12 cellular contexts compared by ENCODE assay signal in the genomic region with DNA sequence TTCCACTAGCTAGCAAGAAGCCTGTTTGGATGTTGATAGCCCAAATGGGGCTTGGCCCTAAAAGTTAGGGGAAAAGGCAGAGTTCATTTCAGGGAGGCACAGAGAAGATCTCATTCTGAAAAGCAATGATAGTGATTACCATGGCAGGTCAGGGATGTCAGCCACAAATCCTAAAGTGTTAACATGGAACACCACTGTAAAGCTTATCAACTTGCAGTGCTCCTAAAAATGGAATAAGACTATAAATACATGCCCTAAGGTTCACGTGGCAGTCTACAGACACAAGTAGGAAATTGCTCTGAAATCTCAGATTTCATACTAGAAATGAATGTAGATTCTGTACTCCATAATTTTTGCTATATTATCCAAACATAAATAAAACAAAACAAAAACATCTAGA.
DNase-seq lines count a peak whose midpoint lies in the region; ATAC-seq and TF ChIP-seq lines count a peak whose summit lies in the region.
"Had no signal": no experiment of that assay in that cellular context is flagged by ENCODE, and none has a peak within 500 bp of the region (broad histone marks: within the 10 kb centered on the region; RNA-seq: fewer than 3 reads in every experiment).

No MANE protein-coding gene starts in this region.

- DNase-seq in cardiac muscle cell (ENCODE audit: low read depth in 1 of 2, low spot score in 1 of 2) (no peak), left ventricle myocardium superior (no peak), KG1 (lab: John Stamatoyannopoulos, UW) (no peak), sigmoid colon (no peak)
- DNase-seq: C1 segment of cervical spinal cord; CD4-positive, alpha-beta memory T cell; DMS79; GM23248 had no signal

- H3K4me1 ChIP-seq in cardiac muscle cell (ENCODE audit: low read depth), result peaks cover 27% of the 10 kb centered on the region
- H3K4me1 ChIP-seq in parathyroid adenoma, result peaks cover 13% of the 10 kb centered on the region
- no peaks in the 10 kb centered on the region for H3K4me1 ChIP-seq in sigmoid colon

- no peak for TF ChIP-seq CTCF in VCaP (conservative IDR thresholded peaks at IDR 0.05)
- no peak for TF ChIP-seq CTCF in cardiac muscle cell (IDR thresholded peaks at IDR 0.05; ENCODE audit: low read depth, low read length)
- TF ChIP-seq CTCF in parathyroid adenoma (IDR thresholded peaks at IDR 0.05), result no peak
- TF ChIP-seq CTCF in sigmoid colon (IDR thresholded peaks at IDR 0.05), result no peak

- peak; percentile 90 for ATAC-seq in left ventricle myocardium superior
- ATAC-seq in GM21381 (IDR thresholded peaks at IDR 0.05; ENCODE audit: unreplicated experiment), result no peak
- ATAC-seq: GM12878 had no signal

- peak overlapping the region; percentile 3 for H3K4me2 ChIP-seq in parathyroid adenoma (ENCODE audit: low read length)

- no peaks in the 10 kb centered on the region for H3K27me3 ChIP-seq in cardiac muscle cell
- no peaks in the 10 kb centered on the region for H3K27me3 ChIP-seq in parathyroid adenoma (ENCODE audit: control insufficient read depth, insufficient read depth, low read length)
- no peaks in the 10 kb centered on the region for H3K27me3 ChIP-seq in sigmoid colon

- WGBS in sigmoid colon, 2 donors, result 58 to 71% methylated on average over 1 of the region's 1 CpG

- no peak for TF ChIP-seq POLR2A in sigmoid colon (IDR thresholded peaks at IDR 0.05)

- no peak for TF ChIP-seq EP300 in sigmoid colon (IDR thresholded peaks at IDR 0.05)

- H3K4me3 ChIP-seq in cardiac muscle cell (peak overlapping the region; percentile 3), parathyroid adenoma (ENCODE audit: low read depth, low read length) (no peak overlapping the region), sigmoid colon (no peak overlapping the region)
- H3K4me3 ChIP-seq: GM12878, GM23248 had no signal

- peak overlapping the region; percentile 66 for H3K27ac ChIP-seq in VCaP
- H3K27ac ChIP-seq in cardiac muscle cell, result peak overlapping the region; percentile 63
- H3K27ac ChIP-seq in parathyroid adenoma, result no peak overlapping the region
- H3K27ac ChIP-seq in sigmoid colon, result no peak overlapping the region
- H3K27ac ChIP-seq: GM23248 had no signal

- no peaks in the 10 kb centered on the region for H3K79me2 ChIP-seq in parathyroid adenoma

- intact Hi-C loops in left ventricle myocardium superior (cut with micrococcal nuclease) (no loop called here), sigmoid colon (cut with DNase I) (no loop called here)

- H3K9me3 ChIP-seq in cardiac muscle cell (ENCODE audit: low read depth) (no peaks in the 10 kb centered on the region), parathyroid adenoma (ENCODE audit: control insufficient read depth, low read length) (no peaks in the 10 kb centered on the region), sigmoid colon (no peaks in the 10 kb centered on the region)

- H3K36me3 ChIP-seq in cardiac muscle cell (no peaks in the 10 kb centered on the region), parathyroid adenoma (ENCODE audit: control insufficient read depth, insufficient read depth, low read length) (no peaks in the 10 kb centered on the region), sigmoid colon (no peaks in the 10 kb centered on the region)

- no peak overlapping the region for H3K9ac ChIP-seq in parathyroid adenoma
- H3K9ac ChIP-seq: GM23248 had no signal

- H2AFZ ChIP-seq in parathyroid adenoma, result no peak overlapping the region
- H2AFZ ChIP-seq: GM23248 had no signal

Comparison
In these comparisons a context has a peak if more than half of its experiments do, and no peak if none do; other contexts are left out.
1. H3K27ac ChIP-seq: peak in VCaP (single experiment) and cardiac muscle cell (single experiment); none in parathyroid adenoma (single experiment) and sigmoid colon (0 of 4).